1 cellular context compared by ENCODE assay signal in genomic region chr9:121299467-121300282, GRCh38.
TF ChIP-seq lines count a peak whose summit lies in the region.

No MANE protein-coding gene starts in this region.

TF ChIP-seq in HepG2, 621 proteins besides CTCF, POLR2A, EP300 and RAD21 (continued from another document):
- no peak for TF ChIP-seq ZFP36 (IDR thresholded peaks at IDR 0.05; ENCODE audit: borderline replicate concordance, low read depth, low read length, partially characterized antibody)
- TF ChIP-seq NCOR1 (IDR thresholded peaks at IDR 0.05; ENCODE audit: borderline replicate concordance, low read length): no peak
- TF ChIP-seq ZNF501 (CRISPR knock-in tag; IDR thresholded peaks at IDR 0.05): peak; percentile 55
- TF ChIP-seq ZNF788 (CRISPR knock-in tag; IDR thresholded peaks at IDR 0.05; ENCODE audit: borderline replicate concordance): no peak; the same call in 1 of the 2 replicates
- TF ChIP-seq CBX2 (IDR thresholded peaks at IDR 0.05; ENCODE audit: low read depth, low read length): no peak
- no peak for TF ChIP-seq CBX2 (CRISPR knock-in tag; IDR thresholded peaks at IDR 0.05; ENCODE audit: low read depth)
- TF ChIP-seq SP5 (CRISPR knock-in tag; IDR thresholded peaks at IDR 0.05; ENCODE audit: borderline replicate concordance, low read depth): peak; percentile 43; the same call in 1 of the 2 replicates
- no peak for TF ChIP-seq PHF21A (CRISPR knock-in tag; IDR thresholded peaks at IDR 0.05)
- 0 out of 2 replicates have a peak, but pooled peaks have one; percentile 6 for TF ChIP-seq PRDM10 (CRISPR knock-in tag; IDR thresholded peaks at IDR 0.05; ENCODE audit: low read depth)
- TF ChIP-seq NFRKB (IDR thresholded peaks at IDR 0.05): no peak
- no peak for TF ChIP-seq ZNF33A (CRISPR knock-in tag; IDR thresholded peaks at IDR 0.05; ENCODE audit: borderline replicate concordance)
- no peak for TF ChIP-seq ZNF589 (CRISPR knock-in tag; conservative IDR thresholded peaks at IDR 0.05)
- TF ChIP-seq FOXK1 (CRISPR knock-in tag; IDR thresholded peaks at IDR 0.05; ENCODE audit: borderline replicate concordance, low read depth): no peak
- TF ChIP-seq GMEB1 (CRISPR knock-in tag; IDR thresholded peaks at IDR 0.05; ENCODE audit: borderline replicate concordance): 0 out of 2 replicates have a peak, but pooled peaks have one; percentile 18
- 0 out of 2 replicates have a peak, but pooled peaks have one; percentile 14 for TF ChIP-seq ZNF510 (CRISPR knock-in tag; IDR thresholded peaks at IDR 0.05; ENCODE audit: low read depth)
- no peak; the same call in 1 of the 2 replicates for TF ChIP-seq KDM1A (CRISPR knock-in tag; IDR thresholded peaks at IDR 0.05)
- TF ChIP-seq ATF1 (CRISPR knock-in tag; IDR thresholded peaks at IDR 0.05): no peak
- TF ChIP-seq ZNF331 (CRISPR knock-in tag; IDR thresholded peaks at IDR 0.05): no peak
- TF ChIP-seq ZNF614 (CRISPR knock-in tag; IDR thresholded peaks at IDR 0.05; ENCODE audit: borderline replicate concordance): 0 out of 2 replicates have a peak, but pooled peaks have one; percentile 21
- TF ChIP-seq ZFP37 (CRISPR knock-in tag; IDR thresholded peaks at IDR 0.05; ENCODE audit: borderline replicate concordance): no peak
- TF ChIP-seq TFDP2 (CRISPR knock-in tag; IDR thresholded peaks at IDR 0.05): peak; percentile 48
- TF ChIP-seq RARG (CRISPR knock-in tag; IDR thresholded peaks at IDR 0.05; ENCODE audit: low read depth): no peak
- no peak for TF ChIP-seq ZBTB33 (CRISPR knock-in tag; IDR thresholded peaks at IDR 0.05)
- TF ChIP-seq ZNF713 (CRISPR knock-in tag; IDR thresholded peaks at IDR 0.05): no peak
- TF ChIP-seq ZNF282 (IDR thresholded peaks at IDR 0.05; ENCODE audit: partially characterized antibody): no peak
- TF ChIP-seq PCBP2 (optimal IDR thresholded peaks at IDR 0.05; ENCODE audit: low read depth, low read length, poor library complexity, severe bottlenecking): no peak
- no peak for TF ChIP-seq ATF7 (IDR thresholded peaks at IDR 0.05)
- TF ChIP-seq ATF7 (CRISPR knock-in tag; IDR thresholded peaks at IDR 0.05): no peak
- TF ChIP-seq FOXP4 (CRISPR knock-in tag; IDR thresholded peaks at IDR 0.05): no peak
- TF ChIP-seq YY1 (IDR thresholded peaks at IDR 0.05; ENCODE audit: insufficient read depth, insufficient replicate concordance, low read depth, low read length): peak; percentile 81
- TF ChIP-seq NPAS2 (CRISPR knock-in tag; IDR thresholded peaks at IDR 0.05; ENCODE audit: borderline replicate concordance): no peak
